2 cellular contexts compared by ENCODE assay signal in the genomic region with DNA sequence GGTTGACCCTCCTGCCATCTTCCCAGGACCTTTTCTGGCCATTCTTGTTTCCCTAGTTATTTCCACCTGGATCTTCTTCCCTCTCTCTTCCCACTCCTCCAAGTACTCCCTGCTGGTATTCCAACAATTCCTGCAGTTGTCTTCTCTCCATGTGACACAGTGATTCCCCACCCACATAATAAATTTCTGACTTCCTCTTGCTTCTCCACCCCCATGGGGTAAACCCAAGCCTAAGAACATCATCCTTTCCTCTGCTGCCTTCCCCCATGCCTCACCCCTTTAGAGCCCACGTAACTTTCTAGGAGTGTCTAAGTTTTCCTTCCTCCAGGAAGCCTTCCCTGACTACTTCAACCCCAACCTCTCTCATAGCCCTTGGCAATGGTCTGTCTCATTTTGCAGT.
TF ChIP-seq lines count a peak whose summit lies in the region.

No MANE protein-coding gene starts in this region.

TF ChIP-seq in HEK293, 187 proteins besides CTCF, POLR2A, EP300 and RAD21 (continued from another document):
- no peak for TF ChIP-seq FEZF1 (tag by site-specific recombination; IDR thresholded peaks at IDR 0.05)
- peak; percentile 19; the same call in 1 of the 2 replicates for TF ChIP-seq EGR2 (tag by site-specific recombination; IDR thresholded peaks at IDR 0.05; ENCODE audit: low read depth)
- TF ChIP-seq ZIC2 (tag by site-specific recombination; IDR thresholded peaks at IDR 0.05): 0 out of 2 replicates have a peak, but pooled peaks have one; percentile 11

TF ChIP-seq in K562, 482 proteins besides CTCF, POLR2A, EP300 and RAD21 (continued from another document):
- TF ChIP-seq TEAD4 (IDR thresholded peaks at IDR 0.05; ENCODE audit: low read length) (no peak), TEAD4 (CRISPR knock-in tag; IDR thresholded peaks at IDR 0.05; ENCODE audit: borderline replicate concordance) (no peak)
